Comparison of ENCODE assay signal across 8 cellular contexts in the genomic region with DNA sequence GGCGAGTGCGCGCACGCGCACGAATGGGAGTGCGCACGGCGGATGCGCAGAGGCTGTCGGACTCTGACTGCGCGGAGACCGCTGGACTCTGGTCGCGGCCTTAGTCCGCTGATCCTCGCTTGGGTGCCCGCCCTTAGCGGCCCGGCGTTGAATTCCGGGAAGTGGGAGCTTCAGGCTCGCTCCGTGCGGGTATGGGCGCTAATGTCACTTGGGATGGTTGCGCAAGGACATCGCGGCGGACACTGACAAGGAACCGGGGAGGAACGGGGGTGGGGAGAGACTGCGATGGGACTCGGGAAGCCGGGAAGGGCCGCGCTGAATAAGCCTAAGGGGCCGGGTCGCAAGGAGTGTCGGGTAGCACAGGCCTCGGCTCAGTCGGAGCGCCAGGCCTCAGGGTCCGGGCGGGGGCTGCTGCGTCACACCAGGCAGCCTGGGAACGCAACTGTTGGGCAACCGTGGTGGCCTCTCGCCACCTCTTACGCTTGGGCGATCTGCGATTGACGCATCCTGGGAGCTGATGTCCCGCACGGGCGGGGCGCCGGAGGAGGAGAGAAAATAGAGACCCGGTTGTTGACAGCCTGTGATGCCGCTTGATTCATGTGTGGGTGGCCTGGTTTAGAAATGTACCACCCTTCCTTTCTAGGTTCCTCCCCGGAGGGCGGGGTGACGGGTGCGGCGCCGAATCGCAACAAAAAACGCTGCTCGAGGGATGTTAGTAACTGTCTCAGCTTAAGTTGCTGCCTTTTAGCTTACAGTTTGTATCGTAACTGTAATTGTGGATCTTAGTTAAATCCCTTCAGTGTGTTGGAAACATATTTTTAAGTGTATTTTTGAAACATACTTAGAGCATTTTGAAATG. TPM values are rescaled to one million over a fixed set of nuclear protein-coding genes. Genes with fewer than 3 reads are reported as not detected.
A peak's percentile ranks its signal among the peaks of the same experiment; 100 is the strongest.
DNase-seq lines count a peak whose midpoint lies in the region; ATAC-seq, FAIRE-seq and TF ChIP-seq lines count a peak whose summit lies in the region.

No MANE protein-coding gene starts in this region.

- peak overlapping the region; percentile 96 for H3K4me3 Mint-ChIP-seq in astrocyte (ENCODE audit: unreplicated experiment)

- intact Hi-C loops in vagina (cut with DNase I) = loop anchor here (10.0 kb wide), 1 partner anchor 155 kb away; the partner anchor contains the start of gene RGMB

- H3K27ac Mint-ChIP-seq in astrocyte (ENCODE audit: unreplicated experiment) = peak overlapping the region; percentile 99

- TF ChIP-seq CTCF in astrocyte (IDR thresholded peaks at IDR 0.05; ENCODE audit: insufficient read depth, low read depth, low read length) (no peak), vagina (IDR thresholded peaks at IDR 0.05) (no peak)

- peaks cover 17% of the 10 kb centered on the region for H3K4me1 Mint-ChIP-seq in astrocyte (ENCODE audit: low read depth, unreplicated experiment)

- H3K4me2 ChIP-seq in astrocyte (ENCODE audit: low read length) = peak overlapping the region; percentile 91

- no peaks in the 10 kb centered on the region for H3K9me3 Mint-ChIP-seq in astrocyte (ENCODE audit: unreplicated experiment)

- H3K79me2 ChIP-seq in astrocyte (ENCODE audit: insufficient read depth, low read length) = peaks cover 68% of the 10 kb centered on the region

- peak overlapping the region; percentile 84 for H3K4me3 ChIP-seq in astrocyte (ENCODE audit: insufficient read depth, low read depth, low read length)
- H3K4me3 ChIP-seq in vagina = peak overlapping the region; percentile 87 to 99

- ATAC-seq in GM18498 (IDR thresholded peaks at IDR 0.05; ENCODE audit: unreplicated experiment) (peak; percentile 70), HG02870 (IDR thresholded peaks at IDR 0.05; ENCODE audit: unreplicated experiment) (peak; percentile 53)

- H3K27me3 Mint-ChIP-seq in astrocyte (ENCODE audit: low read depth, unreplicated experiment) = no peaks in the 10 kb centered on the region

- peaks cover 52% of the 10 kb centered on the region for H4K20me1 ChIP-seq in astrocyte (ENCODE audit: insufficient read depth, low read length)

- peak; percentile 55 for FAIRE-seq in astrocyte (lab: Jason Lieb, UNC)

- peak; percentile 82 for DNase-seq in NCI-H1694 treated with DMSO at 0.1 percent for 48 hours (lab: John Stamatoyannopoulos, UW)
- DNase-seq in T-helper 22 cell (ENCODE audit: low read depth) = peak; percentile 94
- DNase-seq in astrocyte (ENCODE audit: low read depth) = peak; percentile 93
- peak; percentile 90 for DNase-seq in hepatic stellate cell (ENCODE audit: low spot score)
- DNase-seq in putamen (ENCODE audit: low spot score) = peak; percentile 89
- peak; percentile 96 to 98 for DNase-seq in vagina (ENCODE audit: extremely low spot score in 2 of 2)

- H3K36me3 ChIP-seq in astrocyte (ENCODE audit: insufficient read depth, low read length) = peaks cover 2% of the 10 kb centered on the region
- H3K36me3 ChIP-seq in vagina = peaks cover 2 to 8% of the 10 kb centered on the region in 2 donors

- peak in 1 of 2 donors; percentile 92 for TF ChIP-seq POLR2A in vagina (IDR thresholded peaks at IDR 0.05)

- H3K27ac ChIP-seq in astrocyte (ENCODE audit: low read depth, low read length) (peak overlapping the region; percentile 100), vagina (peak overlapping the region; percentile 100)

- H3K9ac ChIP-seq in astrocyte (ENCODE audit: low read length) = peak overlapping the region; percentile 100

- H2AFZ ChIP-seq in astrocyte (ENCODE audit: low read depth, low read length) = peak overlapping the region; percentile 77

- H3K4me1 ChIP-seq in astrocyte (ENCODE audit: insufficient read depth, low read length) (peaks cover 6% of the 10 kb centered on the region), vagina (peaks cover 48% of the 10 kb centered on the region)

- H3K27me3 ChIP-seq in astrocyte (ENCODE audit: insufficient read depth, low read length) (no peaks in the 10 kb centered on the region), vagina (no peaks in the 10 kb centered on the region)

- H3K9me3 ChIP-seq in astrocyte (ENCODE audit: insufficient read depth, low read depth, low read length) (no peaks in the 10 kb centered on the region), vagina (no peaks in the 10 kb centered on the region)

- H3K36me3 Mint-ChIP-seq in astrocyte (ENCODE audit: low read depth, unreplicated experiment) = no peaks in the 10 kb centered on the region

RNA-seq across cellular contexts. Expression of gene CHD1, which starts 0.5 kb away (rescaled TPM):
- total RNA-seq in astrocyte (38.6 and 39.0 TPM in 2 replicates), vagina (81.5 TPM)

Comparison
In these comparisons a context has a peak if more than half of its experiments do, and no peak if none do; other contexts are left out.
1. Peak in every context shown above with its lines: DNase-seq, ATAC-seq, H3K4me3 ChIP-seq and H3K27ac ChIP-seq.